9 cellular contexts compared by ENCODE assay signal in genomic region chr5:174793684-174794328, GRCh38.
A peak's percentile ranks its signal among the peaks of the same experiment; 100 is the strongest.
DNase-seq lines count a peak whose midpoint lies in the region; ATAC-seq and TF ChIP-seq lines count a peak whose summit lies in the region.
"Had no signal": no experiment of that assay in that cellular context is flagged by ENCODE, and none has a peak within 500 bp of the region (broad histone marks: within the 10 kb centered on the region; RNA-seq: fewer than 3 reads in every experiment).

No MANE protein-coding gene starts in this region.

- peak overlapping the region; percentile 21 for H3K4me2 ChIP-seq in mesendoderm (ENCODE audit: low read length)

- H4K8ac ChIP-seq in mesendoderm (ENCODE audit: low read depth, low read length) = no peak overlapping the region

- H3K56ac ChIP-seq in mesendoderm (ENCODE audit: low read length) = peak overlapping the region; percentile 57

- CTCF ChIA-PET in activated CD4-positive, alpha-beta memory T cell treated with anti-CD3 and anti-CD28 coated beads, Interleukin-2, amount 10 ng/mL, durations not matched to agents 7 days and 5 days (lab: Charles Lee) = interaction anchor here (0.6 to 5.3 kb wide), 7 partner anchors 13 to 467 kb away, joined by 3 to 57 read pairs (median 4); no protein-coding TSS in a partner anchor

- H3K4me1 ChIP-seq in HAP-1 = no peaks in the 10 kb centered on the region
- no peaks in the 10 kb centered on the region for H3K4me1 ChIP-seq in endodermal cell (ENCODE audit: control insufficient read depth, insufficient read depth, low read length)
- H3K4me1 ChIP-seq in mesendoderm (ENCODE audit: control insufficient read depth, low read depth, low read length) = peaks cover 5% of the 10 kb centered on the region

- H3K36me3 ChIP-seq in HAP-1 (replicated peaks) (no peaks in the 10 kb centered on the region), endodermal cell (ENCODE audit: control insufficient read depth, insufficient read depth, low read length) (no peaks in the 10 kb centered on the region), mesendoderm (ENCODE audit: control insufficient read depth, insufficient read depth, low read length) (no peaks in the 10 kb centered on the region)

- H2BK15ac ChIP-seq in mesendoderm (replicated peaks; ENCODE audit: low read depth) = no peak overlapping the region

- no peak overlapping the region for H3K4me3 Mint-ChIP-seq in activated CD4-positive, alpha-beta memory T cell treated with anti-CD3 and anti-CD28 coated beads, Interleukin-2, amount 10 ng/mL, durations not matched to agents 7 days and 5 days
- no peak overlapping the region for H3K4me3 Mint-ChIP-seq in endodermal cell
- H3K4me3 Mint-ChIP-seq: dendritic cell treated with granulocyte-macrophage colony-stimulating factor and Interleukin-4, amounts not matched to agents 40 ng/mL and 50 ng/mL, for 4 days had no signal

- peak; percentile 95 for TF ChIP-seq CTCF in endodermal cell (conservative IDR thresholded peaks at IDR 0.05)

- no peaks in the 10 kb centered on the region for H3K9me3 Mint-ChIP-seq in activated CD4-positive, alpha-beta memory T cell treated with anti-CD3 and anti-CD28 coated beads, Interleukin-2, amount 10 ng/mL, durations not matched to agents 7 days and 5 days
- no peaks in the 10 kb centered on the region for H3K9me3 Mint-ChIP-seq in endodermal cell
- H3K9me3 Mint-ChIP-seq: dendritic cell treated with granulocyte-macrophage colony-stimulating factor and Interleukin-4, amounts not matched to agents 40 ng/mL and 50 ng/mL, for 4 days had no signal

- H3K79me2 ChIP-seq in mesendoderm (ENCODE audit: control insufficient read depth, insufficient read depth, low read length) = no peaks in the 10 kb centered on the region

- POLR2A ChIA-PET in activated CD4-positive, alpha-beta memory T cell treated with anti-CD3 and anti-CD28 coated beads, Interleukin-2, amount 10 ng/mL, durations not matched to agents 7 days and 5 days (lab: Charles Lee) = no interaction called here

- no peaks in the 10 kb centered on the region for H3K36me3 Mint-ChIP-seq in activated CD4-positive, alpha-beta memory T cell treated with anti-CD3 and anti-CD28 coated beads, Interleukin-2, amount 10 ng/mL, durations not matched to agents 7 days and 5 days (ENCODE audit: low read depth)
- H3K36me3 Mint-ChIP-seq in endodermal cell (ENCODE audit: low read depth) = no peaks in the 10 kb centered on the region

- no peak overlapping the region for H3K18ac ChIP-seq in mesendoderm (ENCODE audit: low read length)

- no peak overlapping the region for H2BK120ac ChIP-seq in mesendoderm (ENCODE audit: low read depth, low read length)

- no peak for ATAC-seq in HG03095 (IDR thresholded peaks at IDR 0.05; ENCODE audit: unreplicated experiment)

- no peak overlapping the region for H3K27ac Mint-ChIP-seq in activated CD4-positive, alpha-beta memory T cell treated with anti-CD3 and anti-CD28 coated beads, Interleukin-2, amount 10 ng/mL, durations not matched to agents 7 days and 5 days
- H3K27ac Mint-ChIP-seq in endodermal cell = no peak overlapping the region
- H3K27ac Mint-ChIP-seq: dendritic cell treated with granulocyte-macrophage colony-stimulating factor and Interleukin-4, amounts not matched to agents 40 ng/mL and 50 ng/mL, for 4 days had no signal

- no peak overlapping the region for H3K23ac ChIP-seq in mesendoderm (ENCODE audit: low read length)

- H3K4me3 ChIP-seq in HAP-1 = no peak overlapping the region
- H3K4me3 ChIP-seq in endodermal cell (ENCODE audit: low read length) = no peak overlapping the region
- H3K4me3 ChIP-seq in mesendoderm (ENCODE audit: low read length) = no peak overlapping the region

- no peaks in the 10 kb centered on the region for H3K79me1 ChIP-seq in mesendoderm (ENCODE audit: low read length)

- no peak overlapping the region for H3K4ac ChIP-seq in mesendoderm (ENCODE audit: low read depth, low read length)

- 8% methylated on average over 9 to 31 of the region's 31 CpGs for WGBS in endodermal cell (ENCODE audit: insufficient coverage in 1 of 2, insufficient read length in 1 of 2), 2 experiments
- WGBS in mesendoderm (ENCODE audit: extremely low coverage, insufficient coverage, low lambda C conversion rate) = no CpG with 5 or more reads among the region's 31 CpGs

- H3K9me3 ChIP-seq in HAP-1 (no peaks in the 10 kb centered on the region), endodermal cell (ENCODE audit: control insufficient read depth, low read length) (no peaks in the 10 kb centered on the region)

- peaks cover 2% of the 10 kb centered on the region for H3K4me1 Mint-ChIP-seq in activated CD4-positive, alpha-beta memory T cell treated with anti-CD3 and anti-CD28 coated beads, Interleukin-2, amount 10 ng/mL, durations not matched to agents 7 days and 5 days
- peaks cover 4% of the 10 kb centered on the region for H3K4me1 Mint-ChIP-seq in endodermal cell

- in situ Hi-C loops in G401 (cut with HindIII; ENCODE audit: low sequenced_read_pairs) = no loop called here
- in situ Hi-C loops in HAP-1 (cut with MboI; ENCODE audit: low sequenced_read_pairs) = no loop called here

- DNase-seq in G401 (ENCODE audit: low spot score) (peak; percentile 13), HAP-1 (ENCODE audit: low spot score in 2 of 2) (peak; percentile 31 to 78), NCI-H2227 (lab: John Stamatoyannopoulos, UW; ENCODE audit: unreplicated experiment) (peak; percentile 60), endodermal cell (peak; percentile 94), mesendoderm (peak; percentile 85)
- peak; percentile 53 for DNase-seq in activated CD4-positive, alpha-beta memory T cell treated with anti-CD3 and anti-CD28 coated beads, Interleukin-2, amount 10 ng/mL, durations not matched to agents 7 days and 5 days
- peak; percentile 20 to 37 for DNase-seq in stimulated activated CD8-positive, alpha-beta memory T cell treated with anti-CD3 and anti-CD28 coated beads, Interleukin-2, amount 100 ng/mL, for 48 hours (ENCODE audit: low read depth in 2 of 2)

- peaks cover 7% of the 10 kb centered on the region for H3K27me3 Mint-ChIP-seq in activated CD4-positive, alpha-beta memory T cell treated with anti-CD3 and anti-CD28 coated beads, Interleukin-2, amount 10 ng/mL, durations not matched to agents 7 days and 5 days
- H3K27me3 Mint-ChIP-seq in endodermal cell (ENCODE audit: insufficient read depth) = peaks cover 11% of the 10 kb centered on the region

- no peak overlapping the region for H3K9ac ChIP-seq in endodermal cell (ENCODE audit: extremely low read depth, low read length, poor library complexity, severe bottlenecking)
- no peak overlapping the region for H3K9ac ChIP-seq in mesendoderm (ENCODE audit: low read length)

- H3K27ac ChIP-seq in endodermal cell (ENCODE audit: low read depth, low read length) (no peak overlapping the region), mesendoderm (ENCODE audit: low read depth, low read length) (no peak overlapping the region)

- no peak overlapping the region for H2AK5ac ChIP-seq in mesendoderm (ENCODE audit: low read length)

- no peak overlapping the region for H4K5ac ChIP-seq in mesendoderm (ENCODE audit: low read length)

- no peak overlapping the region for H2BK5ac ChIP-seq in mesendoderm (ENCODE audit: low read length)

- H3K27me3 ChIP-seq in HAP-1 (ENCODE audit: low read depth) (peaks cover 31% of the 10 kb centered on the region), endodermal cell (ENCODE audit: control insufficient read depth, insufficient read depth, low read length, poor library complexity, severe bottlenecking) (peaks cover 12% of the 10 kb centered on the region), mesendoderm (ENCODE audit: insufficient read depth, low read length, poor library complexity) (no peaks in the 10 kb centered on the region)

Comparison
In these comparisons a context has a peak if more than half of its experiments do, and no peak if none do; other contexts are left out.
1. DNase-seq: peak in every context shown above with its lines; median percentile 94 in endodermal cell; 85 in mesendoderm; 60 in NCI-H2227; 54 in HAP-1; 53 in activated CD4-positive, alpha-beta memory T cell treated with anti-CD3 and anti-CD28 coated beads, Interleukin-2, amount 10 ng/mL, durations not matched to agents 7 days and 5 days; 28 in stimulated activated CD8-positive, alpha-beta memory T cell treated with anti-CD3 and anti-CD28 coated beads, Interleukin-2, amount 100 ng/mL, for 48 hours; 13 in G401.